In the genomic region with DNA sequence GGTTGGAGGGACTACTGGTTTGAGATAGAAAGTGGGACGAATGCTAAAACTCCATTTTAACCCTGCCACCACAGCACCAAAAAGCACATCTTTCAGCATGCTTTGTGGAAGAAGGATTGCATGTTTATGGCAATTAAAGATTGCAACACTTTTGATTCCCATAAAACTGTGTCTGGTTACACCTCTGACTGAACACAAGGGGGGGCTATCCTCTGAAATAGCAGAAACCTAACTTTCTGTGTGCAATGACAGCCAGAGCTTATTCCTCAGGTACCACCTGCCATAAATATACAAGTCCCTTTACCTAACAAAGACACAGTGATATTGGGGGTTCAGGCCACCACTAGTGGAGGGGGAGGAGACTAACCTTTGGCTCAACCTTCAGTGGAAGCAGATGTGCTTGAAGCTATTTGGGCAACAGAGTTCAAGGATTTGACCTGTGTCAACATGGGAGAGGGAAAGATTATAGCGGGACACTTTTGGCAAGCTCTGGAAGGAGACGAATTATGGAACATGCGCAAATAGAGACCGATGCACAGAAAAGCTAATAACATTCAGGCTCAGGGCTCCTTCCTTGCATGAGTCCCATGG, we compare ENCODE assay signal across 23 cellular contexts. TPM values are rescaled to one million over a fixed set of nuclear protein-coding genes. Genes with fewer than 3 reads are reported as not detected.
A peak's percentile ranks its signal among the peaks of the same experiment; 100 is the strongest.
DNase-seq lines count a peak whose midpoint lies in the region; ATAC-seq, FAIRE-seq and TF ChIP-seq lines count a peak whose summit lies in the region.
"Had no signal": no experiment of that assay in that cellular context is flagged by ENCODE, and none has a peak within 500 bp of the region (broad histone marks: within the 10 kb centered on the region; RNA-seq: fewer than 3 reads in every experiment).

No MANE protein-coding gene starts in this region.

- no peaks in the 10 kb centered on the region for H3K4me1 ChIP-seq in HEK293 (ENCODE audit: control insufficient read depth, insufficient read depth, low read length)
- H3K4me1 ChIP-seq: BLaER1 treated with 17β-estradiol and CSF1 and Interleukin-3, amounts not matched to agents 10 nM and 100 nM; HAP-1; transverse colon had no signal

- no peak for ATAC-seq in GM21367 (IDR thresholded peaks at IDR 0.05; ENCODE audit: unreplicated experiment)
- ATAC-seq: stimulated activated naive B cell treated with anti-CD40 and anti-IgM and Interleukin-4, amounts not matched to agents 10 μg/mL and 1 μg/mL and 100 μg/mL, for 72 hours had no signal

- H3K27ac ChIP-seq in HEK293 (ENCODE audit: extremely low read depth, low read depth, low read length): no peak overlapping the region
- H3K27ac ChIP-seq: BLaER1 treated with 17β-estradiol and CSF1 and Interleukin-3, amounts not matched to agents 10 nM and 100 nM; coronary artery; epithelial cell of prostate; transverse colon had no signal

- no peak for DNase-seq in GM12864 (ENCODE audit: low read depth)
- DNase-seq in SK-MEL-5 (ENCODE audit: low read depth, low spot score): peak; percentile 31
- peak; percentile 49 for DNase-seq in iPS-NIHi7 (ENCODE audit: extremely low spot score)
- DNase-seq in RCC 7860 (ENCODE audit: low spot score): no peak
- no peak for DNase-seq in erythroblast (lab: John Stamatoyannopoulos, UW)
- DNase-seq in T-helper 1 cell: no peak
- DNase-seq: activated CD4-positive, alpha-beta T cell treated with anti-CD3 and anti-CD28 coated beads for 4 hours; activated CD8-positive, alpha-beta memory T cell treated with anti-CD3 and anti-CD28 coated beads, Interleukin-2, amount 50 U/mL, for 4 hours; aorta; DMS79; MV-4-11; stimulated activated CD4-positive, alpha-beta T cell treated with anti-CD3 and anti-CD28 coated beads, Interleukin-12 subunit alpha, Interleukin-12 subunit beta, amount 100 ng/mL, for 4 hours; stimulated activated naive B cell treated with anti-CD40 and anti-IgM and Interleukin-4, amounts not matched to agents 10 μg/mL and 1 μg/mL and 100 μg/mL, for 72 hours; transverse colon had no signal

- POLR2A ChIA-PET in HEK293 (lab: Yijun Ruan, JAX): no interaction called here

- TF ChIP-seq CTCF in GM12864 (IDR thresholded peaks at IDR 0.05; ENCODE audit: low read depth, low read length, missing control alignments): peak; percentile 41
- no peak for TF ChIP-seq CTCF in HEK293 (tag by site-specific recombination; IDR thresholded peaks at IDR 0.05)

- no peaks in the 10 kb centered on the region for H3K9me3 ChIP-seq in HEK293 (ENCODE audit: control insufficient read depth, insufficient read depth, low read depth, low read length)
- H3K9me3 ChIP-seq: HAP-1, transverse colon had no signal

- CTCF ChIA-PET in HEK293 (lab: Yijun Ruan, JAX): interaction anchor here (0.6 to 1.3 kb wide), 3 partner anchors 27 to 1328 kb away, joined by 3 read pairs; no protein-coding TSS in a partner anchor

- in situ Hi-C loops in SK-MEL-5 (cut with HindIII; ENCODE audit: low pct_unique_long_range_greater_than_20kb, low sequenced_read_pairs): no loop called here

- no peak for FAIRE-seq in RCC 7860 (lab: Jason Lieb, UNC)
- FAIRE-seq: GM12891, HTR-8/SVneo had no signal

- no peaks in the 10 kb centered on the region for H3K36me3 ChIP-seq in HEK293 (ENCODE audit: control insufficient read depth in 2 of 2, insufficient read depth in 1 of 2, low read length in 2 of 2)
- H3K36me3 ChIP-seq: BLaER1 treated with 17β-estradiol and CSF1 and Interleukin-3, amounts not matched to agents 10 nM and 100 nM; HAP-1; transverse colon had no signal

- no peak overlapping the region for H3K4me3 ChIP-seq in GM12864 (ENCODE audit: low read depth, low read length)
- H3K4me3 ChIP-seq in HEK293 (ENCODE audit: low read depth, low read length): no peak overlapping the region
- H3K4me3 ChIP-seq: BLaER1 treated with 17β-estradiol and CSF1 and Interleukin-3, amounts not matched to agents 10 nM and 100 nM; coronary artery; HAP-1; transverse colon had no signal

- no peak for TF ChIP-seq POLR2A in erythroblast (IDR thresholded peaks at IDR 0.05; ENCODE audit: low read length)

TF ChIP-seq in HEK293, 187 proteins besides CTCF, POLR2A, EP300 and RAD21:
- TF ChIP-seq ZNF341 (tag by site-specific recombination; IDR thresholded peaks at IDR 0.05; ENCODE audit: low read depth): peak; percentile 28; the same call in 1 of the 2 replicates
- TF ChIP-seq, protein P1, sequence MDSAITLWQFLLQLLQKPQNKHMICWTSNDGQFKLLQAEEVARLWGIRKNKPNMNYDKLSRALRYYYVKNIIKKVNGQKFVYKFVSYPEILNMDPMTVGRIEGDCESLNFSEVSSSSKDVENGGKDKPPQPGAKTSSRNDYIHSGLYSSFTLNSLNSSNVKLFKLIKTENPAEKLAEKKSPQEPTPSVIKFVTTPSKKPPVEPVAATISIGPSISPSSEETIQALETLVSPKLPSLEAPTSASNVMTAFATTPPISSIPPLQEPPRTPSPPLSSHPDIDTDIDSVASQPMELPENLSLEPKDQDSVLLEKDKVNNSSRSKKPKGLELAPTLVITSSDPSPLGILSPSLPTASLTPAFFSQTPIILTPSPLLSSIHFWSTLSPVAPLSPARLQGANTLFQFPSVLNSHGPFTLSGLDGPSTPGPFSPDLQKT (IDR thresholded peaks at IDR 0.05; ENCODE audit: borderline replicate concordance, low read depth, low read length): no peak

RNA-seq across cellular contexts. Expression of a gene that starts 9.6 kb away (rescaled TPM):
- total RNA-seq in SK-MEL-5 (2014; rRNA removed; shearing (Covaris generic)): not detected in 2 replicates
- polyA plus RNA-seq in SK-MEL-5 (2015; cell fraction: cytosol; rRNA removed): not detected in 2 replicates
- not detected in 2 replicates for polyA plus RNA-seq in SK-MEL-5 (2015; cell fraction: nucleus; rRNA removed)
- total RNA-seq: aorta, glomerular endothelial cell, transverse colon had no signal

RNA-seq across cellular contexts. Expression of a gene that starts 28.4 kb away (rescaled TPM):
- total RNA-seq in SK-MEL-5 (2014; rRNA removed; shearing (Covaris generic)): not detected in 2 replicates
- 0.01 TPM in 1 of 2 replicates, not detected in the other for polyA plus RNA-seq in SK-MEL-5 (2015; cell fraction: cytosol; rRNA removed)
- not detected in 2 replicates for polyA plus RNA-seq in SK-MEL-5 (2015; cell fraction: nucleus; rRNA removed)
- total RNA-seq: aorta, glomerular endothelial cell had no signal
- polyA plus RNA-seq: aorta had no signal

Comparison
In these comparisons a context has a peak if more than half of its experiments do, and no peak if none do; other contexts are left out.
1. DNase-seq: peak in SK-MEL-5 (single experiment) and iPS-NIHi7 (single experiment); none in GM12864 (single experiment), RCC 7860 (single experiment), erythroblast (0 of 2) and T-helper 1 cell (0 of 5).